ENCODE assay signal across 10 cellular contexts in genomic region chr19:58304255-58304654, GRCh38. TPM values are rescaled to one million over a fixed set of nuclear protein-coding genes. Genes with fewer than 3 reads are reported as not detected.
DNase-seq lines count a peak whose midpoint lies in the region; ATAC-seq and TF ChIP-seq lines count a peak whose summit lies in the region.
"Had no signal": no experiment of that assay in that cellular context is flagged by ENCODE, and none has a peak within 500 bp of the region (broad histone marks: within the 10 kb centered on the region; RNA-seq: fewer than 3 reads in every experiment).

No MANE protein-coding gene starts in this region.

- no peak for ATAC-seq in Right ventricle myocardium superior (ENCODE audit: poor library complexity)
- ATAC-seq in activated naive CD8-positive, alpha-beta T cell treated with anti-CD3 and anti-CD28 coated beads, Interleukin-2, amount 10 ng/mL, durations not matched to agents 7 days and 5 days (ENCODE audit: low read depth) = no peak
- ATAC-seq in left lung = no peak
- no peak for ATAC-seq in HG03280 (IDR thresholded peaks at IDR 0.05; ENCODE audit: unreplicated experiment)

- H3K4me3 ChIP-seq in cardiac muscle cell (peak overlapping the region; percentile 87), left lung (peak overlapping the region in 1 of 2 donors; percentile 77)

- no peaks in the 10 kb centered on the region for H3K9me3 ChIP-seq in cardiac muscle cell (ENCODE audit: low read depth)
- peaks cover 0 to 19% of the 10 kb centered on the region in 2 donors for H3K9me3 ChIP-seq in left lung

- H3K27ac Mint-ChIP-seq in activated naive CD8-positive, alpha-beta T cell treated with anti-CD3 and anti-CD28 coated beads, Interleukin-2, amount 10 ng/mL, durations not matched to agents 7 days and 5 days = peak overlapping the region; percentile 97
- peak overlapping the region; percentile 97 for H3K27ac Mint-ChIP-seq in type B pancreatic cell

- H3K9me3 Mint-ChIP-seq in activated naive CD8-positive, alpha-beta T cell treated with anti-CD3 and anti-CD28 coated beads, Interleukin-2, amount 10 ng/mL, durations not matched to agents 7 days and 5 days = peaks cover 7% of the 10 kb centered on the region
- H3K9me3 Mint-ChIP-seq in type B pancreatic cell = no peaks in the 10 kb centered on the region

- no peaks in the 10 kb centered on the region for H3K27me3 Mint-ChIP-seq in activated naive CD8-positive, alpha-beta T cell treated with anti-CD3 and anti-CD28 coated beads, Interleukin-2, amount 10 ng/mL, durations not matched to agents 7 days and 5 days
- no peaks in the 10 kb centered on the region for H3K27me3 Mint-ChIP-seq in type B pancreatic cell

- H3K4me1 Mint-ChIP-seq in activated naive CD8-positive, alpha-beta T cell treated with anti-CD3 and anti-CD28 coated beads, Interleukin-2, amount 10 ng/mL, durations not matched to agents 7 days and 5 days = peaks cover 27% of the 10 kb centered on the region
- peaks cover 14% of the 10 kb centered on the region for H3K4me1 Mint-ChIP-seq in type B pancreatic cell (ENCODE audit: unreplicated experiment)

- H3K4me3 Mint-ChIP-seq in activated naive CD8-positive, alpha-beta T cell treated with anti-CD3 and anti-CD28 coated beads, Interleukin-2, amount 10 ng/mL, durations not matched to agents 7 days and 5 days = peak overlapping the region; percentile 92
- H3K4me3 Mint-ChIP-seq in type B pancreatic cell = peak overlapping the region; percentile 100

- peak overlapping the region; percentile 20 for H3K27ac ChIP-seq in cardiac muscle cell
- peak overlapping the region; percentile 60 to 89 for H3K27ac ChIP-seq in left lung

- H3K27me3 ChIP-seq in cardiac muscle cell (no peaks in the 10 kb centered on the region), left lung (no peaks in the 10 kb centered on the region)

- TF ChIP-seq CTCF in cardiac muscle cell (IDR thresholded peaks at IDR 0.05; ENCODE audit: low read depth, low read length) (no peak), left lung (IDR thresholded peaks at IDR 0.05) (no peak), type B pancreatic cell (conservative IDR thresholded peaks at IDR 0.05) (no peak)

- DNase-seq in cardiac muscle cell (ENCODE audit: low read depth in 1 of 2, low spot score in 1 of 2) (no peak), Right ventricle myocardium superior (no peak), left lung (no peak), type B pancreatic cell (ENCODE audit: extremely low spot score, unreplicated experiment) (no peak), NCI-H1417 treated with DMSO at 0.1 percent for 48 hours (lab: John Stamatoyannopoulos, UW) (no peak), NCI-H1105 treated with DMSO at 0.1 percent for 48 hours (lab: John Stamatoyannopoulos, UW) (no peak)
- no peak for DNase-seq in activated naive CD8-positive, alpha-beta T cell treated with anti-CD3 and anti-CD28 coated beads, Interleukin-2, amount 10 ng/mL, durations not matched to agents 7 days and 5 days
- DNase-seq: activated CD8-positive, alpha-beta memory T cell treated with anti-CD3 and anti-CD28 coated beads for 24 hours; NCI-H510A had no signal

- no peaks in the 10 kb centered on the region for H3K4me1 ChIP-seq in cardiac muscle cell (ENCODE audit: low read depth)
- H3K4me1 ChIP-seq in left lung = peaks cover 8 to 35% of the 10 kb centered on the region in 2 donors

- peaks cover 71% of the 10 kb centered on the region for H3K36me3 Mint-ChIP-seq in activated naive CD8-positive, alpha-beta T cell treated with anti-CD3 and anti-CD28 coated beads, Interleukin-2, amount 10 ng/mL, durations not matched to agents 7 days and 5 days
- H3K36me3 Mint-ChIP-seq in type B pancreatic cell = peaks cover 57% of the 10 kb centered on the region

- POLR2A ChIA-PET in activated naive CD8-positive, alpha-beta T cell treated with anti-CD3 and anti-CD28 coated beads, Interleukin-2, amount 10 ng/mL, durations not matched to agents 7 days and 5 days (lab: Charles Lee) = interaction anchor here (0.8 to 1.5 kb wide), 2 partner anchors 22 to 135 kb away, joined by 5 to 7 read pairs; partner anchors contain the start of genes ZNF132 and ZSCAN22

- peaks cover 16% of the 10 kb centered on the region for H3K36me3 ChIP-seq in cardiac muscle cell
- H3K36me3 ChIP-seq in left lung = peaks cover 0 to 54% of the 10 kb centered on the region in 2 donors

- intact Hi-C loops in Right ventricle myocardium superior (cut with DNase I) = no loop called here
- intact Hi-C loops in left lung (cut with DNase I) = no loop called here

RNA-seq across cellular contexts. Expression of gene ERVK3-1, which starts 0.9 kb away (rescaled TPM):
- total RNA-seq in cardiac muscle cell (64.3 and 92.4 TPM in 2 replicates), Right ventricle myocardium superior (20.0 TPM), left lung (10 to 100 TPM; 25.4 to 31.9 TPM), type B pancreatic cell (ENCODE audit: low replicate concordance) (35.2 and 36.8 TPM in 2 replicates)
- 62.8 and 62.9 TPM in 2 replicates for polyA plus RNA-seq in cardiac muscle cell
- total RNA-seq in activated naive CD8-positive, alpha-beta T cell treated with anti-CD3 and anti-CD28 coated beads, Interleukin-2, amount 10 ng/mL, durations not matched to agents 7 days and 5 days = 10 to 100 TPM; 74.5 to 76.3 TPM

RNA-seq across cellular contexts. Expression of gene ZSCAN22, which starts 22.5 kb away (rescaled TPM):
- total RNA-seq in cardiac muscle cell (2.4 and 2.5 TPM in 2 replicates), Right ventricle myocardium superior (1.7 TPM), left lung (1 to 10 TPM; 3.4 to 3.9 TPM), type B pancreatic cell (ENCODE audit: low replicate concordance) (4.2 and 5.4 TPM in 2 replicates)
- 3.7 and 4.2 TPM in 2 replicates for polyA plus RNA-seq in cardiac muscle cell
- total RNA-seq in activated naive CD8-positive, alpha-beta T cell treated with anti-CD3 and anti-CD28 coated beads, Interleukin-2, amount 10 ng/mL, durations not matched to agents 7 days and 5 days = 1 to 10 TPM; 6.3 TPM

RNA-seq across cellular contexts. Expression of gene ZNF8, which starts 25.5 kb away (rescaled TPM):
- total RNA-seq in cardiac muscle cell (11.3 and 14.7 TPM in 2 replicates), Right ventricle myocardium superior (4.6 TPM), left lung (1 to 10 TPM; 5.5 TPM), type B pancreatic cell (ENCODE audit: low replicate concordance) (10.8 and 16.4 TPM in 2 replicates)
- polyA plus RNA-seq in cardiac muscle cell = 2.2 and 2.7 TPM in 2 replicates
- total RNA-seq in activated naive CD8-positive, alpha-beta T cell treated with anti-CD3 and anti-CD28 coated beads, Interleukin-2, amount 10 ng/mL, durations not matched to agents 7 days and 5 days = 1 to 10 TPM; 8.6 to 8.9 TPM

RNA-seq across cellular contexts. Expression of gene A1BG, which starts 49.0 kb away (rescaled TPM):
- 75.0 and 138 TPM in 2 replicates for total RNA-seq in cardiac muscle cell
- 45.9 and 56.5 TPM in 2 replicates for polyA plus RNA-seq in cardiac muscle cell
- 4.1 TPM for total RNA-seq in Right ventricle myocardium superior
- 10 to 100 TPM; 21.0 to 22.8 TPM for total RNA-seq in activated naive CD8-positive, alpha-beta T cell treated with anti-CD3 and anti-CD28 coated beads, Interleukin-2, amount 10 ng/mL, durations not matched to agents 7 days and 5 days
- 10 to 100 TPM in 1 of 2 donors, 1 to 10 TPM in 1; 9.8 to 10.2 TPM for total RNA-seq in left lung
- 5.1 and 11.7 TPM in 2 replicates for total RNA-seq in type B pancreatic cell (ENCODE audit: low replicate concordance)

RNA-seq across cellular contexts. Expression of gene ZNF497, which starts 58.3 kb away (rescaled TPM):
- total RNA-seq in cardiac muscle cell = 5.9 and 7.6 TPM in 2 replicates
- 5.8 and 6.8 TPM in 2 replicates for polyA plus RNA-seq in cardiac muscle cell
- 0.30 TPM for total RNA-seq in Right ventricle myocardium superior
- 1 to 10 TPM; 1.7 to 2.1 TPM for total RNA-seq in activated naive CD8-positive, alpha-beta T cell treated with anti-CD3 and anti-CD28 coated beads, Interleukin-2, amount 10 ng/mL, durations not matched to agents 7 days and 5 days
- 1 to 10 TPM in 1 of 2 donors, under 1 TPM in 1; 0.76 to 1.2 TPM for total RNA-seq in left lung
- 4.1 and 8.1 TPM in 2 replicates for total RNA-seq in type B pancreatic cell (ENCODE audit: low replicate concordance)
